8 cellular contexts compared by ENCODE assay signal in the genomic region with DNA sequence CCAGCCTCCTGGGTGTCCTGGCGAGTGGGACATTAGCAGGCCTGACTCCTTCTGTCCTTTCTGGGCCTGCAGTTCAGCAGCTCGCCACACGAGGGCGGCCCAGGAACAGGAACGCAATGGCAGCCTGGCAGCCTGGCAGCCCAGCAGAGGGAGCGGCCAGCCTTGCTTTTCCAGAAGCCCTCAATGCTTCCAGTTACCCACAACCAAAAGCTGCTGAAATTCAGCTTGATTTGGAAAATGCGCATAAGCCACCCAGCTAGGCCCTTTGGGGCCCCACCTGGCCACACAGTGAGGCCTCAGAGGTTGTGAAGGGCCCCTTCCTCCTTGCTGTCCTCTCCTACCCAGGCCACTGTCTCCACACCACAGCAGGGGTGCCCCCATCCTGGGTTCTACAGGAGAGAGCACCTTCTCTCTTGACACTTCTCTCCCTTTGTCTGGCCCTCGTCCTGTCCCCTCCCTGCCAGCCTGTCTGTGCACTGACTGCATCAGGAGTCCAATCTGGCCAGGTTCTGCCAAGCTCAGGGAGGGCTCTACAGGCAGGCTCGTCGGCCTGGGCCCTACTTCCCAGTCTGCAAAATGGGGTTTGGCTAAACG.
DNase-seq lines count a peak whose midpoint lies in the region; ATAC-seq lines count a peak whose summit lies in the region.

No MANE protein-coding gene starts in this region.

- peak; percentile 82 for ATAC-seq in esophagus mucosa
- ATAC-seq in naive B cell (ENCODE audit: low read depth in 2 of 2), result peak; percentile 64 to 74
- ATAC-seq in HG02623 (IDR thresholded peaks at IDR 0.05; ENCODE audit: unreplicated experiment), result no peak

- peak; percentile 36 for DNase-seq in DMS53 treated with DMSO at 0.1 percent for 48 hours (lab: John Stamatoyannopoulos, UW; ENCODE audit: unreplicated experiment)
- peak; percentile 39 for DNase-seq in HS-5 (ENCODE audit: low read depth)
- peak; percentile 88 for DNase-seq in OCI-M1 (lab: John Stamatoyannopoulos, UW)
- peak; percentile 90 for DNase-seq in activated T-cell treated with anti-CD3 and anti-CD28 coated beads, Interleukin-2, amount 50 U/mL, for 1 hour
- DNase-seq in naive B cell, result peak; percentile 69
- DNase-seq in stimulated activated CD8-positive, alpha-beta memory T cell treated with anti-CD3 and anti-CD28 coated beads, Interleukin-7, amount 100 ng/mL, for 24 hours (ENCODE audit: low read depth), result peak; percentile 77

- no peaks in the 10 kb centered on the region for H3K9me3 Mint-ChIP-seq in naive B cell

- peak overlapping the region in 1 of 8 donors; percentile 55 for H3K4me3 Mint-ChIP-seq in naive B cell

- H3K4me1 Mint-ChIP-seq in naive B cell, result peaks cover 6 to 13% (median 8%) of the 10 kb centered on the region in 3 donors

- H3K27ac Mint-ChIP-seq in naive B cell, result no peak overlapping the region

- H3K36me3 Mint-ChIP-seq in naive B cell, result no peaks in the 10 kb centered on the region

- peaks cover 0 to 23% (median 17%) of the 10 kb centered on the region in 3 donors for H3K27me3 Mint-ChIP-seq in naive B cell

Comparison
In these comparisons a context has a peak if more than half of its experiments do, and no peak if none do; other contexts are left out.
1. DNase-seq: peak in every context shown above with its lines; median percentile 90 in activated T-cell treated with anti-CD3 and anti-CD28 coated beads, Interleukin-2, amount 50 U/mL, for 1 hour; 88 in OCI-M1; 77 in stimulated activated CD8-positive, alpha-beta memory T cell treated with anti-CD3 and anti-CD28 coated beads, Interleukin-7, amount 100 ng/mL, for 24 hours; 69 in naive B cell; 39 in HS-5; 36 in DMS53 treated with DMSO at 0.1 percent for 48 hours.